In genomic region chr19:11223208-11223607, GRCh38 we compare ENCODE assay signal across 18 cellular contexts. TPM values are rescaled to one million over a fixed set of nuclear protein-coding genes. Genes with fewer than 3 reads are reported as not detected.
DNase-seq lines count a peak whose midpoint lies in the region; ATAC-seq, FAIRE-seq and TF ChIP-seq lines count a peak whose summit lies in the region.
"Had no signal": no experiment of that assay in that cellular context is flagged by ENCODE, and none has a peak within 500 bp of the region (broad histone marks: within the 10 kb centered on the region; RNA-seq: fewer than 3 reads in every experiment).

No MANE protein-coding gene starts in this region.

- no peak overlapping the region for H3K27ac ChIP-seq in upper lobe of right lung
- no peak overlapping the region for H3K27ac ChIP-seq in pancreas
- H3K27ac ChIP-seq: 22Rv1, GM23248 had no signal

- H3K9ac ChIP-seq in adipocyte (ENCODE audit: low read length) = peak overlapping the region; percentile 35
- H3K9ac ChIP-seq: GM23248 had no signal

- FAIRE-seq in pancreas (lab: Jason Lieb, UNC) = no peak

- H3K9me3 ChIP-seq in adipocyte (ENCODE audit: control insufficient read depth, low read length) (peaks cover 15% of the 10 kb centered on the region), upper lobe of right lung (no peaks in the 10 kb centered on the region), pancreas (no peaks in the 10 kb centered on the region)
- H3K9me3 ChIP-seq: Caco-2 had no signal

- intact Hi-C loops in upper lobe of right lung (cut with DNase I) = no loop called here
- intact Hi-C loops in pancreas (cut with DNase I) = no loop called here
- intact Hi-C loops in sciatic nerve (cut with DNase I) = no loop called here

- H3K4me1 ChIP-seq in adipocyte (ENCODE audit: control insufficient read depth, insufficient read depth, low read length) (peaks cover 17% of the 10 kb centered on the region), upper lobe of right lung (no peaks in the 10 kb centered on the region), pancreas (no peaks in the 10 kb centered on the region)
- H3K4me1 ChIP-seq: Caco-2 had no signal

- TF ChIP-seq CTCF in upper lobe of right lung (IDR thresholded peaks at IDR 0.05) = no peak
- no peak for TF ChIP-seq CTCF in pancreas (IDR thresholded peaks at IDR 0.05)

- peak overlapping the region; percentile 18 for H3K4me3 ChIP-seq in adipocyte (ENCODE audit: low read length)
- no peak overlapping the region for H3K4me3 ChIP-seq in upper lobe of right lung
- no peak overlapping the region for H3K4me3 ChIP-seq in pancreas
- H3K4me3 ChIP-seq: GM23248 had no signal

- peaks cover 27% of the 10 kb centered on the region for H3K36me3 ChIP-seq in adipocyte (ENCODE audit: control insufficient read depth, insufficient read depth, low read length, severe bottlenecking)
- peaks cover 55% of the 10 kb centered on the region for H3K36me3 ChIP-seq in upper lobe of right lung
- H3K36me3 ChIP-seq in pancreas = peaks cover 0 to 18% (median 6%) of the 10 kb centered on the region in 3 donors

- H3K27me3 ChIP-seq in adipocyte (replicated peaks; ENCODE audit: control insufficient read depth, insufficient read depth, low read length) (no peaks in the 10 kb centered on the region), upper lobe of right lung (no peaks in the 10 kb centered on the region), pancreas (no peaks in the 10 kb centered on the region)

- DNase-seq in DMS 273 (lab: John Stamatoyannopoulos, UW; ENCODE audit: unreplicated experiment) (peak; percentile 39), DMS 273 treated with DMSO at 0.1 percent for 48 hours (lab: John Stamatoyannopoulos, UW) (no peak), M059J (ENCODE audit: low read depth) (peak; percentile 16), adipocyte (ENCODE audit: low read depth) (no peak), upper lobe of right lung (no peak), pancreas (no peak), sciatic nerve (ENCODE audit: low spot score) (no peak)
- DNase-seq: Caco-2; CD8-positive, alpha-beta T cell; GM23248; H7 had no signal

- WGBS in pancreas, 2 donors = 97% methylated on average over 3 of the region's 3 CpGs

- peak; percentile 44 for ATAC-seq in upper lobe of right lung
- no peak for ATAC-seq in pancreas
- no peak for ATAC-seq in GM18519 (IDR thresholded peaks at IDR 0.05; ENCODE audit: low FRiP score, unreplicated experiment)
- no peak for ATAC-seq in sciatic nerve
- ATAC-seq: CD8-positive, alpha-beta T cell had no signal

RNA-seq across cellular contexts. Expression of gene ANGPTL8, which starts 16.2 kb away (rescaled TPM):
- not detected in 2 replicates for total RNA-seq in M059J (2014; rRNA removed; shearing (Covaris generic))
- total RNA-seq in upper lobe of right lung (not detected), pancreas (1 to 10 TPM in 2 of 6 donors, not detected in 4; 1.3 to 1.4 TPM), sciatic nerve (15.5 TPM)
- 1 to 10 TPM in 1 of 2 donors, under 1 TPM in 1; 0.38 to 2.2 TPM for polyA plus RNA-seq in pancreas
- total RNA-seq: A673; Caco-2; CD8-positive, alpha-beta T cell; Daoy; H7; HT-29 had no signal
- polyA plus RNA-seq: BJ, CD14-positive monocyte, GM23248 had no signal

RNA-seq across cellular contexts. Expression of gene KANK2, which starts 25.9 kb away (rescaled TPM):
- total RNA-seq in M059J (2014; rRNA removed; shearing (Covaris generic)) = 131 and 183 TPM in 2 replicates
- total RNA-seq in upper lobe of right lung = 268 TPM
- 10 to 100 TPM; 19.0 to 44.6 (median 25.5) TPM for total RNA-seq in pancreas
- 10 to 100 TPM; 34.7 to 48.7 TPM for polyA plus RNA-seq in pancreas
- 296 TPM for total RNA-seq in sciatic nerve

RNA-seq across cellular contexts. Expression of gene DOCK6, which starts 39.1 kb away (rescaled TPM):
- total RNA-seq in M059J (2014; rRNA removed; shearing (Covaris generic)) = 1.8 and 13.0 TPM in 2 replicates
- 138 TPM for total RNA-seq in upper lobe of right lung
- 10 to 100 TPM; 18.0 to 31.8 (median 26.2) TPM for total RNA-seq in pancreas
- polyA plus RNA-seq in pancreas = 10 to 100 TPM; 60.2 to 79.0 TPM
- 131 TPM for total RNA-seq in sciatic nerve

Comparison
In these comparisons a context has a peak if more than half of its experiments do, and no peak if none do; other contexts are left out.
1. DNase-seq: peak in DMS 273 (single experiment) and M059J (single experiment); none in DMS 273 treated with DMSO at 0.1 percent for 48 hours (single experiment), adipocyte (single experiment), upper lobe of right lung (single experiment), pancreas (0 of 6) and sciatic nerve (single experiment).